ENCODE assay signal across 34 cellular contexts in genomic region chr1:115890618-115891017, GRCh38. TPM values are rescaled to one million over a fixed set of nuclear protein-coding genes. Genes with fewer than 3 reads are reported as not detected.
"Had no signal": no experiment of that assay in that cellular context is flagged by ENCODE, and none has a peak within 500 bp of the region (broad histone marks: within the 10 kb centered on the region; RNA-seq: fewer than 3 reads in every experiment).

No MANE protein-coding gene starts in this region.

- H3K36me3 ChIP-seq: adrenal gland, cardiac muscle cell, colonic mucosa, left lung, lower lobe of right lung, stomach, thyroid gland, upper lobe of left lung had no signal

- H3K4me3 ChIP-seq: adrenal gland, cardiac muscle cell, colonic mucosa, left lung, lower lobe of right lung, skin epidermis, stomach, thyroid gland, upper lobe of left lung had no signal

- FAIRE-seq: endometrium, frontal cortex had no signal

- H3K4me1 ChIP-seq: adrenal gland, colonic mucosa, left lung, lower lobe of right lung, stomach, thyroid gland, upper lobe of left lung had no signal

- H3K9me3 ChIP-seq: adrenal gland, colonic mucosa, left lung, lower lobe of right lung, stomach, thyroid gland, upper lobe of left lung had no signal

- H3K9me3 Mint-ChIP-seq: activated B cell treated with CpG ODN at 0.5 μM for 24 hours; activated CD8-positive, alpha-beta T cell treated with anti-CD3 and anti-CD28 coated beads for 36 hours; activated naive CD8-positive, alpha-beta T cell treated with anti-CD3 and anti-CD28 coated beads for 36 hours; brain; natural killer cell treated with Interleukin-12 subunit alpha and Interleukin-12 subunit beta and Interleukin-15 and Interleukin-18, amount 100 ng/mL, for 72 hours; stimulated activated memory B cell treated with anti-CD40 and anti-IgM and Interleukin-4, amounts not matched to agents 10 μg/mL and 1 μg/mL and 100 μg/mL, for 72 hours; T-helper 2 cell treated with Interferon-gamma antibody and Interleukin-4, amounts not matched to agents 5 μg/mL and 100 μg/mL, for 36 hours had no signal

- ATAC-seq: activated CD8-positive, alpha-beta T cell treated with anti-CD3 and anti-CD28 coated beads for 36 hours; left lung; lower lobe of right lung; natural killer cell treated with Interleukin-12 subunit alpha and Interleukin-12 subunit beta and Interleukin-15 and Interleukin-18, amount 100 ng/mL, for 72 hours; sciatic nerve; stimulated activated memory B cell treated with anti-CD40 and anti-IgM and Interleukin-4, amounts not matched to agents 10 μg/mL and 1 μg/mL and 100 μg/mL, for 72 hours had no signal

- H3K27ac ChIP-seq: adrenal gland, cardiac muscle cell, colonic mucosa, epithelial cell of prostate, left lung, lower lobe of right lung, skin epidermis, stomach, thyroid gland, upper lobe of left lung had no signal

- H3K4me1 Mint-ChIP-seq: activated B cell treated with CpG ODN at 0.5 μM for 24 hours; activated naive CD8-positive, alpha-beta T cell treated with anti-CD3 and anti-CD28 coated beads for 36 hours; stimulated activated memory B cell treated with anti-CD40 and anti-IgM and Interleukin-4, amounts not matched to agents 10 μg/mL and 1 μg/mL and 100 μg/mL, for 72 hours had no signal

- H3K27me3 Mint-ChIP-seq: activated CD8-positive, alpha-beta T cell treated with anti-CD3 and anti-CD28 coated beads for 36 hours; stimulated activated memory B cell treated with anti-CD40 and anti-IgM and Interleukin-4, amounts not matched to agents 10 μg/mL and 1 μg/mL and 100 μg/mL, for 72 hours had no signal

- H3K4me3 Mint-ChIP-seq: activated B cell treated with CpG ODN at 0.5 μM for 24 hours; activated CD8-positive, alpha-beta T cell treated with anti-CD3 and anti-CD28 coated beads for 36 hours; activated naive CD8-positive, alpha-beta T cell treated with anti-CD3 and anti-CD28 coated beads for 36 hours; brain; natural killer cell treated with Interleukin-12 subunit alpha and Interleukin-12 subunit beta and Interleukin-15 and Interleukin-18, amount 100 ng/mL, for 72 hours; stimulated activated memory B cell treated with anti-CD40 and anti-IgM and Interleukin-4, amounts not matched to agents 10 μg/mL and 1 μg/mL and 100 μg/mL, for 72 hours; T-helper 2 cell treated with Interferon-gamma antibody and Interleukin-4, amounts not matched to agents 5 μg/mL and 100 μg/mL, for 36 hours had no signal

- DNase-seq: activated B cell treated with CpG ODN at 0.5 μM for 24 hours; activated CD4-positive, alpha-beta T cell treated with anti-CD3 and anti-CD28 coated beads, Interleukin-2, amount 50 U/mL, for 1 hour; activated CD8-positive, alpha-beta T cell treated with anti-CD3 and anti-CD28 coated beads for 36 hours; activated naive CD4-positive, alpha-beta T cell treated with Interleukin-2 at 50 U/mL for 16 hours; activated naive CD8-positive, alpha-beta T cell treated with anti-CD3 and anti-CD28 coated beads for 36 hours; activated T-cell treated with anti-CD3 and anti-CD28 coated beads, Interleukin-2, amount 50 U/mL, for 48 hours; adrenal gland; aorta; cerebellar nuclear complex; colonic mucosa; effector CD8-positive, alpha-beta T cell; left lung; lower lobe of right lung; mesenchymal stem cell; retina; stimulated activated CD4-positive, alpha-beta T cell treated with anti-CD3 and anti-CD28 coated beads, Interleukin-4, amount 100 ng/mL, for 4 hours; stimulated activated CD8-positive, alpha-beta memory T cell treated with anti-CD3 and anti-CD28 coated beads, Interleukin-4, amount 100 ng/mL, for 48 hours; stomach; thyroid gland; upper lobe of left lung had no signal

- H3K27ac Mint-ChIP-seq: activated B cell treated with CpG ODN at 0.5 μM for 24 hours; activated CD8-positive, alpha-beta T cell treated with anti-CD3 and anti-CD28 coated beads for 36 hours; activated naive CD8-positive, alpha-beta T cell treated with anti-CD3 and anti-CD28 coated beads for 36 hours; brain; natural killer cell treated with Interleukin-12 subunit alpha and Interleukin-12 subunit beta and Interleukin-15 and Interleukin-18, amount 100 ng/mL, for 72 hours; stimulated activated memory B cell treated with anti-CD40 and anti-IgM and Interleukin-4, amounts not matched to agents 10 μg/mL and 1 μg/mL and 100 μg/mL, for 72 hours; T-helper 2 cell treated with Interferon-gamma antibody and Interleukin-4, amounts not matched to agents 5 μg/mL and 100 μg/mL, for 36 hours had no signal

- H3K36me3 Mint-ChIP-seq: activated naive CD8-positive, alpha-beta T cell treated with anti-CD3 and anti-CD28 coated beads for 36 hours; brain; natural killer cell treated with Interleukin-12 subunit alpha and Interleukin-12 subunit beta and Interleukin-15 and Interleukin-18, amount 100 ng/mL, for 72 hours; stimulated activated memory B cell treated with anti-CD40 and anti-IgM and Interleukin-4, amounts not matched to agents 10 μg/mL and 1 μg/mL and 100 μg/mL, for 72 hours had no signal

- H3K27me3 ChIP-seq: adrenal gland, cardiac muscle cell, colonic mucosa, left lung, stomach, thyroid gland, upper lobe of left lung had no signal

RNA-seq across cellular contexts. Expression of gene NHLH2, which starts 49.7 kb away (rescaled TPM):
- total RNA-seq: activated B cell treated with CpG ODN at 0.5 μM for 24 hours; activated CD8-positive, alpha-beta T cell treated with anti-CD3 and anti-CD28 coated beads for 36 hours; activated naive CD8-positive, alpha-beta T cell treated with anti-CD3 and anti-CD28 coated beads for 36 hours; adrenal gland; aorta; cardiac muscle cell; colonic mucosa; dermis microvascular lymphatic vessel endothelial cell; left lung; mononuclear cell; natural killer cell treated with Interleukin-12 subunit alpha and Interleukin-12 subunit beta and Interleukin-15 and Interleukin-18, amount 100 ng/mL, for 72 hours; omental fat pad; posterior vena cava; sciatic nerve; stomach; thyroid gland had no signal
- polyA plus RNA-seq: adrenal gland, aorta, cardiac muscle cell had no signal
